In the genomic region with DNA sequence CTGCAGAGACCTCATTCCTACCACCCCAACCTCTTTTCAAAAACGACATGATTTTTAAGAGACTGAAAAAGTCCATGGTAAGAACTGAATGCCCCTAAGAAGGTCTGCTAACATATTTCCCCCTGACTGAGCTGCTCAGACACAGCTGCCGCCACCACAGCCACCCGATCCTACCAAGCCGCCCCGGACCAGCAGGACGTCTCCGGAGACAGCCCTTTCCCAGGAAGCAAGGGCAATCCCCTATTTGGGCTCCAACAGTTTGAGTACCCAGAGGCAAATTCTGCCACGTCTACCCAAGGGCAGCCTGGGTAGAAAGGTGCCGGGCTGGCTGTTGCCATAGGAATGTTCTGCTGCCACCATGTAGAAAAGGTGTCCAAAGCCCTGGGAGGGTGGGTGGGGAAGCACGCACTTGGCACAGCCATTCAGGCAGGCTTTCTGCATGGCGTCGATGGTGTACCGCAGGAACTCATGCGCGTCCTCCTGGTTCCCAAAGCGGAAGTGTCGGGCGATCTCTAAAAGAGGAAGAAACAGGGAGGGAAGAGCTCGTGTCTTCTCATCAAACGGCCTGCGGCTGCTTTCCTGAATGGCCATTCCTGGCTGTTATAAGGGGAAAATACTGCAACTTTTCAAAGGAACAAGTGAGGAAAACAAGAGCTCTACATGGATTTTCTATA, we compare ENCODE assay signal across 11 cellular contexts. TPM values are rescaled to one million over a fixed set of nuclear protein-coding genes. Genes with fewer than 3 reads are reported as not detected.
DNase-seq lines count a peak whose midpoint lies in the region; ATAC-seq and TF ChIP-seq lines count a peak whose summit lies in the region.
"Had no signal": no experiment of that assay in that cellular context is flagged by ENCODE, and none has a peak within 500 bp of the region (broad histone marks: within the 10 kb centered on the region; RNA-seq: fewer than 3 reads in every experiment).

No MANE protein-coding gene starts in this region.

- peaks cover 88% of the 10 kb centered on the region for H3K36me3 Mint-ChIP-seq in GM23338 (ENCODE audit: low read depth)
- H3K36me3 Mint-ChIP-seq in activated T-helper 1 cell treated with anti-CD3 and anti-CD28 coated beads, Interleukin-12 subunit alpha, Interleukin-12 subunit beta, Interleukin-2, Interleukin-4 antibody, amounts not matched to agents 30 ng/mL and 10 ng/mL and 1 ng/mL, durations not matched to agents 14 hours and 24 hours and 36 hours (ENCODE audit: low read depth) = peaks cover 74% of the 10 kb centered on the region

- no peak overlapping the region for H3K27ac Mint-ChIP-seq in GM23338
- H3K27ac Mint-ChIP-seq in activated T-helper 1 cell treated with anti-CD3 and anti-CD28 coated beads, Interleukin-12 subunit alpha, Interleukin-12 subunit beta, Interleukin-2, Interleukin-4 antibody, amounts not matched to agents 30 ng/mL and 10 ng/mL and 1 ng/mL, durations not matched to agents 14 hours and 24 hours and 36 hours = no peak overlapping the region
- H3K27ac Mint-ChIP-seq: brain had no signal

- no peaks in the 10 kb centered on the region for H3K9me3 ChIP-seq in Peyer's patch
- H3K9me3 ChIP-seq in left lung = no peaks in the 10 kb centered on the region
- H3K9me3 ChIP-seq in thymus (ENCODE audit: control insufficient read depth) = no peaks in the 10 kb centered on the region

- H3K4me2 ChIP-seq in GM23338 = no peak overlapping the region

- peaks cover 1% of the 10 kb centered on the region for H3K27me3 Mint-ChIP-seq in GM23338 (ENCODE audit: insufficient read depth, low read depth, poor library complexity)
- no peaks in the 10 kb centered on the region for H3K27me3 Mint-ChIP-seq in activated T-helper 1 cell treated with anti-CD3 and anti-CD28 coated beads, Interleukin-12 subunit alpha, Interleukin-12 subunit beta, Interleukin-2, Interleukin-4 antibody, amounts not matched to agents 30 ng/mL and 10 ng/mL and 1 ng/mL, durations not matched to agents 14 hours and 24 hours and 36 hours (ENCODE audit: insufficient read depth)
- H3K27me3 Mint-ChIP-seq: brain had no signal

- peaks cover 40% of the 10 kb centered on the region for H3K79me2 ChIP-seq in GM23338 (replicated peaks; ENCODE audit: insufficient read depth)

- H3K9me3 Mint-ChIP-seq in GM23338 = no peaks in the 10 kb centered on the region; the same call in 2 of the 3 replicates
- H3K9me3 Mint-ChIP-seq in activated T-helper 1 cell treated with anti-CD3 and anti-CD28 coated beads, Interleukin-12 subunit alpha, Interleukin-12 subunit beta, Interleukin-2, Interleukin-4 antibody, amounts not matched to agents 30 ng/mL and 10 ng/mL and 1 ng/mL, durations not matched to agents 14 hours and 24 hours and 36 hours = no peaks in the 10 kb centered on the region

- H2AFZ ChIP-seq in GM23338 = no peak overlapping the region

- H3K4me3 Mint-ChIP-seq in GM23338 = no peak overlapping the region
- H3K4me3 Mint-ChIP-seq in activated T-helper 1 cell treated with anti-CD3 and anti-CD28 coated beads, Interleukin-12 subunit alpha, Interleukin-12 subunit beta, Interleukin-2, Interleukin-4 antibody, amounts not matched to agents 30 ng/mL and 10 ng/mL and 1 ng/mL, durations not matched to agents 14 hours and 24 hours and 36 hours = no peak overlapping the region
- H3K4me3 Mint-ChIP-seq: brain had no signal

- DNase-seq in GM23338 (ENCODE audit: low spot score) = no peak
- peak in 2 of 3 donors; percentile 50 to 63 for DNase-seq in Peyer's patch
- DNase-seq in left lung = peak; percentile 81 to 85
- DNase-seq in activated T-helper 1 cell treated with anti-CD3 and anti-CD28 coated beads, Interleukin-12 subunit alpha, Interleukin-12 subunit beta, Interleukin-2, Interleukin-4 antibody, amounts not matched to agents 30 ng/mL and 10 ng/mL and 1 ng/mL, durations not matched to agents 14 hours and 24 hours and 36 hours (ENCODE audit: low spot score) = no peak
- no peak for DNase-seq in SIG-M5 (lab: John Stamatoyannopoulos, UW)
- DNase-seq: activated gamma-delta T cell treated with Interleukin-2 at 50 U/mL for 16 hours, COR-L47, NCI-H2081 had no signal

- H4K20me1 ChIP-seq in GM23338 (replicated peaks; ENCODE audit: insufficient read depth) = peaks cover 51% of the 10 kb centered on the region

- H3K27ac ChIP-seq in GM23338 (ENCODE audit: low read depth) = 0 out of 2 replicates have a peak overlapping the region, but pooled peaks have one; percentile 50
- peak overlapping the region in 1 of 4 donors; percentile 1 for H3K27ac ChIP-seq in Peyer's patch
- H3K27ac ChIP-seq in left lung = peak overlapping the region in 1 of 2 donors; percentile 67
- peak overlapping the region; percentile 21 for H3K27ac ChIP-seq in thymus (ENCODE audit: low read depth)

- intact Hi-C loops in left lung (cut with DNase I) = no loop called here
- intact Hi-C loops in activated T-helper 1 cell treated with anti-CD3 and anti-CD28 coated beads, Interleukin-12 subunit alpha, Interleukin-12 subunit beta, Interleukin-2, Interleukin-4 antibody, amounts not matched to agents 30 ng/mL and 10 ng/mL and 1 ng/mL, durations not matched to agents 14 hours and 24 hours and 36 hours (cut with micrococcal nuclease) = no loop called here

- H3K4me3 ChIP-seq in GM23338 (no peak overlapping the region), Peyer's patch (no peak overlapping the region), left lung (no peak overlapping the region), thymus (ENCODE audit: low read length) (no peak overlapping the region)

- no peaks in the 10 kb centered on the region for H3K27me3 ChIP-seq in GM23338 (ENCODE audit: insufficient read depth)
- no peaks in the 10 kb centered on the region for H3K27me3 ChIP-seq in Peyer's patch
- no peaks in the 10 kb centered on the region for H3K27me3 ChIP-seq in left lung
- H3K27me3 ChIP-seq in thymus (ENCODE audit: control insufficient read depth, insufficient read depth) = no peaks in the 10 kb centered on the region

- no peaks in the 10 kb centered on the region for H3F3A ChIP-seq in GM23338 (replicated peaks; ENCODE audit: low read depth)

- ATAC-seq in GM23338 (no peak), left lung (peak; percentile 55), HG02759 (IDR thresholded peaks at IDR 0.05; ENCODE audit: unreplicated experiment) (no peak)

- no peak for TF ChIP-seq POLR2A in Peyer's patch (IDR thresholded peaks at IDR 0.05)

- H3K4me1 Mint-ChIP-seq in GM23338 = no peaks in the 10 kb centered on the region
- H3K4me1 Mint-ChIP-seq in activated T-helper 1 cell treated with anti-CD3 and anti-CD28 coated beads, Interleukin-12 subunit alpha, Interleukin-12 subunit beta, Interleukin-2, Interleukin-4 antibody, amounts not matched to agents 30 ng/mL and 10 ng/mL and 1 ng/mL, durations not matched to agents 14 hours and 24 hours and 36 hours (ENCODE audit: low read depth) = peaks cover 23% of the 10 kb centered on the region
- H3K4me1 Mint-ChIP-seq: brain had no signal

- H3K9me2 ChIP-seq in GM23338 (ENCODE audit: insufficient read depth) = no peaks in the 10 kb centered on the region

- peaks cover 48% of the 10 kb centered on the region for H3K36me3 ChIP-seq in GM23338 (ENCODE audit: insufficient read depth)
- peaks cover 0 to 97% (median 0%) of the 10 kb centered on the region in 3 donors for H3K36me3 ChIP-seq in Peyer's patch
- peaks cover 0 to 100% of the 10 kb centered on the region in 2 donors for H3K36me3 ChIP-seq in left lung
- peaks cover 68% of the 10 kb centered on the region for H3K36me3 ChIP-seq in thymus (ENCODE audit: control insufficient read depth, insufficient read depth)

- TF ChIP-seq CTCF in GM23338 (conservative IDR thresholded peaks at IDR 0.05; ENCODE audit: low read depth in 2 of 2) (no peak), Peyer's patch (IDR thresholded peaks at IDR 0.05) (no peak), left lung (IDR thresholded peaks at IDR 0.05) (no peak)

- 87% methylated on average over 21 of the region's 21 CpGs for WGBS in thymus

- H3K4me1 ChIP-seq in GM23338 (ENCODE audit: insufficient read depth) (no peaks in the 10 kb centered on the region), Peyer's patch (no peaks in the 10 kb centered on the region), left lung (peaks cover 0 to 25% of the 10 kb centered on the region in 2 donors), thymus (ENCODE audit: control insufficient read depth, insufficient read depth, low read length) (peaks cover 12% of the 10 kb centered on the region)

TF ChIP-seq in GM23338, 12 proteins besides CTCF, POLR2A, EP300 and RAD21 (continues in another document):
- TF ChIP-seq EZH2 (IDR thresholded peaks at IDR 0.05; ENCODE audit: low read depth, unreplicated experiment) = no peak
- TF ChIP-seq ZNF114 (CRISPR knock-in tag; IDR thresholded peaks at IDR 0.05) = no peak
- no peak for TF ChIP-seq JUNB (IDR thresholded peaks at IDR 0.05; ENCODE audit: unreplicated experiment)
- no peak for TF ChIP-seq ZNF331 (CRISPR knock-in tag; IDR thresholded peaks at IDR 0.05; ENCODE audit: low read depth)
- no peak for TF ChIP-seq POLR2AphosphoS5 (IDR thresholded peaks at IDR 0.05; ENCODE audit: low read depth)

RNA-seq across cellular contexts. Expression of gene USP36, which starts 13.6 kb away (rescaled TPM):
- total RNA-seq in GM23338 (2014; rRNA removed; shearing (Covaris generic)) = 55.5 and 58.7 TPM in 2 replicates
- polyA plus RNA-seq in GM23338 (2016; fragmentation: Nextera tagmentation; extraction: Ambion mirVana) (36.2 and 38.1 TPM in 2 replicates), thymus (32.5 TPM)
- total RNA-seq in Peyer's patch (100 to 1,000 TPM in 1 of 4 donors, 10 to 100 TPM in 3; 20.7 to 130 (median 59.9) TPM), left lung (10 to 100 TPM; 29.2 to 44.2 TPM)
- 126 and 138 TPM in 2 replicates for total RNA-seq in activated T-helper 1 cell treated with anti-CD3 and anti-CD28 coated beads, Interleukin-12 subunit alpha, Interleukin-12 subunit beta, Interleukin-2, Interleukin-4 antibody, amounts not matched to agents 30 ng/mL and 10 ng/mL and 1 ng/mL, durations not matched to agents 14 hours and 24 hours and 36 hours

RNA-seq across cellular contexts. Expression of gene CYTH1, which starts 44.9 kb away (rescaled TPM):
- 14.5 and 21.2 TPM in 2 replicates for total RNA-seq in GM23338 (2014; rRNA removed; shearing (Covaris generic))
- polyA plus RNA-seq in GM23338 (2016; fragmentation: Nextera tagmentation; extraction: Ambion mirVana) (12.2 and 13.8 TPM in 2 replicates), thymus (91.7 TPM)
- total RNA-seq in Peyer's patch (100 to 1,000 TPM in 2 of 4 donors, 10 to 100 TPM in 2; 88.3 to 262 (median 109) TPM), left lung (10 to 100 TPM; 65.1 to 96.1 TPM)
- 147 TPM in 2 replicates for total RNA-seq in activated T-helper 1 cell treated with anti-CD3 and anti-CD28 coated beads, Interleukin-12 subunit alpha, Interleukin-12 subunit beta, Interleukin-2, Interleukin-4 antibody, amounts not matched to agents 30 ng/mL and 10 ng/mL and 1 ng/mL, durations not matched to agents 14 hours and 24 hours and 36 hours

Comparison
In these comparisons a context has a peak if more than half of its experiments do, and no peak if none do; other contexts are left out.
1. DNase-seq: peak in Peyer's patch (2 of 3) and left lung (2 of 2); none in GM23338 (single experiment), activated T-helper 1 cell treated with anti-CD3 and anti-CD28 coated beads, Interleukin-12 subunit alpha, Interleukin-12 subunit beta, Interleukin-2, Interleukin-4 antibody, amounts not matched to agents 30 ng/mL and 10 ng/mL and 1 ng/mL, durations not matched to agents 14 hours and 24 hours and 36 hours (single experiment) and SIG-M5 (single experiment).